Comparison of ENCODE assay signal across 8 cellular contexts in the genomic region with DNA sequence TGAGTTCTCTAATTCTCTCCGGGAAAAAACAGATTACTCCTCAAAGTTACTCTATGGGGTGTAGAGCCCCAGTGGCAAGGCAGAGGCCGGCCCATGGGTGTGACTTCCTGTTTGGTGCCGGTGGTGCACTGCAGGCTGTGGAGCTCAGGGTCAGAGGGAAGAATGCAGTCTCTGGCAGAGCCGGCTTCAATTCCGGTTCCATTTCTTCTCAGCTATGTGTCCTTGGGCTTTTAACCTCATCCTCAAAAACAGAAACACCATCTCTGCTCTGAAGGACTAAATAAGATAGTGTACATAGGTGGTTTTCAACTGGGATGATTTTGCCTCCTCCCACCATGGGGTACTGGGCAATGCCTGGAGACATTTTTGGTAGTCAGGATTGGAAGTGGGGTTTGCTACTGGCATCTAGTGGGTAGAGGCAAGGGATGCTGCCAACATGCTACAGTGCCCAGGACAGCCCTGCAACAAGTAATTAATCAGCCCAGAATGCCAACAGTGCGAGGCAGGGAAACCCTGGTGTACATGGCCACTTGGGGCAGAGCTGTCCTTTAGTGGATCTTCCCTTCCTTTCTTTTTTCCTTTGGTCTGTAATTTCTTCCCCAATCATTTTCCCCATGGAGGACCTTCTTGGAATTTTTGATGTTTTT.
DNase-seq lines count a peak whose midpoint lies in the region; ATAC-seq and TF ChIP-seq lines count a peak whose summit lies in the region.

No MANE protein-coding gene starts in this region.

- H3K27me3 ChIP-seq in PC-9 (ENCODE audit: insufficient read depth, low read depth), result no peaks in the 10 kb centered on the region
- peaks cover 20% of the 10 kb centered on the region for H3K27me3 ChIP-seq in gastroesophageal sphincter
- H3K27me3 ChIP-seq in testis, result no peaks in the 10 kb centered on the region

- no peak for TF ChIP-seq POLR2A in gastroesophageal sphincter (IDR thresholded peaks at IDR 0.05)
- TF ChIP-seq POLR2A in testis (IDR thresholded peaks at IDR 0.05), result no peak

- H2AFZ ChIP-seq in PC-9, result no peak overlapping the region

- H3K27ac ChIP-seq in PC-9 (no peak overlapping the region), gastroesophageal sphincter (no peak overlapping the region), testis (no peak overlapping the region)

- H3K4me1 ChIP-seq in PC-9 (replicated peaks; ENCODE audit: insufficient read depth) (peaks cover 15% of the 10 kb centered on the region), gastroesophageal sphincter (no peaks in the 10 kb centered on the region), testis (no peaks in the 10 kb centered on the region)

- H3K36me3 ChIP-seq in PC-9 (ENCODE audit: low read depth) (no peaks in the 10 kb centered on the region), gastroesophageal sphincter (no peaks in the 10 kb centered on the region), testis (ENCODE audit: low read depth, missing control alignments) (no peaks in the 10 kb centered on the region)

- H3K4me2 ChIP-seq in PC-9, result peak overlapping the region; percentile 6; the same call in 1 of the 2 replicates

- POLR2A ChIA-PET in PC-9 (lab: Charles Lee; ENCODE audit: unreplicated experiment), result interaction anchor here (0.7 kb wide), 2 partner anchors 19 to 146 kb away, joined by 3 to 4 read pairs; no protein-coding TSS in a partner anchor

- CTCF ChIA-PET in PC-9 (lab: Charles Lee), result interaction anchor here (0.6 to 1.3 kb wide), 5 partner anchors 18 to 123 kb away, joined by 3 to 5 read pairs (median 3); no protein-coding TSS in a partner anchor

- TSS peak; percentile 22 for BruUV-seq in PC-9 (replicated peaks; lab: Mats Ljungman, UMichigan)

- ATAC-seq in gastroesophageal sphincter (peak; percentile 46), GM19455 (IDR thresholded peaks at IDR 0.05; ENCODE audit: unreplicated experiment) (no peak), HG02623 (IDR thresholded peaks at IDR 0.05; ENCODE audit: unreplicated experiment) (no peak)

- H3K9me2 ChIP-seq in PC-9 (ENCODE audit: insufficient read depth), result no peaks in the 10 kb centered on the region

- peak; percentile 7 for DNase-seq in stimulated activated CD4-positive, alpha-beta T cell treated with anti-CD3 and anti-CD28 coated beads, Interleukin-2, amount 100 ng/mL, for 4 hours (ENCODE audit: low read depth)
- no peak for DNase-seq in stimulated activated CD4-positive, alpha-beta T cell treated with anti-CD3 and anti-CD28 coated beads, Interleukin-4, amount 100 ng/mL, for 4 hours
- peak; percentile 43 to 51 for DNase-seq in PC-9
- no peak for DNase-seq in NCI-H1694 treated with DMSO at 0.1 percent for 48 hours (lab: John Stamatoyannopoulos, UW)
- DNase-seq in testis, result no peak

- intact Hi-C loops in PC-9 (cut with micrococcal nuclease; ENCODE audit: unreplicated experiment) (loop anchor here (2.0 to 5.0 kb wide), 2 partner anchors 57 to 122 kb away; no protein-coding TSS in a partner anchor), testis (cut with DNase I; ENCODE audit: low total_unique reads) (no loop called here)

- TF ChIP-seq CTCF in PC-9 (conservative IDR thresholded peaks at IDR 0.05) (no peak), gastroesophageal sphincter (IDR thresholded peaks at IDR 0.05) (no peak), testis (IDR thresholded peaks at IDR 0.05) (no peak)

- H4K20me1 ChIP-seq in PC-9 (ENCODE audit: insufficient read depth), result no peaks in the 10 kb centered on the region

- no peaks in the 10 kb centered on the region for H3F3A ChIP-seq in PC-9 (ENCODE audit: insufficient read depth, low read depth)

- H3K79me2 ChIP-seq in PC-9 (ENCODE audit: low read depth), result no peaks in the 10 kb centered on the region

- 11 to 51% methylated on average over 4 to 5 of the region's 6 CpGs for WGBS in gastroesophageal sphincter (ENCODE audit: low coverage in 1 of 2), 2 donors
- 33 to 50% methylated on average over 6 of the region's 6 CpGs for WGBS in testis, 2 donors

- H3K4me3 ChIP-seq in PC-9 (no peak overlapping the region), gastroesophageal sphincter (no peak overlapping the region), testis (no peak overlapping the region)

- H3K9me3 ChIP-seq in PC-9 (ENCODE audit: insufficient read depth, low read depth) (peaks cover 3% of the 10 kb centered on the region; the same call in 1 of the 2 replicates), gastroesophageal sphincter (no peaks in the 10 kb centered on the region), testis (no peaks in the 10 kb centered on the region)

- no peak for TF ChIP-seq EP300 in gastroesophageal sphincter (IDR thresholded peaks at IDR 0.05)

Comparison
In these comparisons a context has a peak if more than half of its experiments do, and no peak if none do; other contexts are left out.
1. DNase-seq: peak in stimulated activated CD4-positive, alpha-beta T cell treated with anti-CD3 and anti-CD28 coated beads, Interleukin-2, amount 100 ng/mL, for 4 hours (single experiment) and PC-9 (2 of 2); none in stimulated activated CD4-positive, alpha-beta T cell treated with anti-CD3 and anti-CD28 coated beads, Interleukin-4, amount 100 ng/mL, for 4 hours (0 of 2), NCI-H1694 treated with DMSO at 0.1 percent for 48 hours (single experiment) and testis (single experiment).